In genomic region chr14:105075364-105076295, GRCh38 we compare ENCODE assay signal across 8 cellular contexts. TPM values are rescaled to one million over a fixed set of nuclear protein-coding genes. Genes with fewer than 3 reads are reported as not detected.
A peak's percentile ranks its signal among the peaks of the same experiment; 100 is the strongest.
DNase-seq lines count a peak whose midpoint lies in the region; ATAC-seq and TF ChIP-seq lines count a peak whose summit lies in the region.

No MANE protein-coding gene starts in this region.

- intact Hi-C loops in activated T-helper 1 cell treated with anti-CD3 and anti-CD28 coated beads, Interleukin-12 subunit alpha, Interleukin-12 subunit beta, Interleukin-2, Interleukin-4 antibody, amounts not matched to agents 30 ng/mL and 10 ng/mL and 1 ng/mL, durations not matched to agents 14 hours and 24 hours and 36 hours (cut with micrococcal nuclease): no loop called here

- H3K9me3 ChIP-seq in suprapubic skin: no peaks in the 10 kb centered on the region

- H3K4me3 ChIP-seq in suprapubic skin: peak overlapping the region; percentile 8

- peaks cover 38% of the 10 kb centered on the region for H3K27me3 ChIP-seq in suprapubic skin

- H3K9me3 Mint-ChIP-seq in activated T-helper 1 cell treated with anti-CD3 and anti-CD28 coated beads, Interleukin-12 subunit alpha, Interleukin-12 subunit beta, Interleukin-2, Interleukin-4 antibody, amounts not matched to agents 30 ng/mL and 10 ng/mL and 1 ng/mL, durations not matched to agents 14 hours and 24 hours and 36 hours: no peaks in the 10 kb centered on the region

- TF ChIP-seq POLR2A in suprapubic skin (IDR thresholded peaks at IDR 0.05): no peak

- H3K4me1 Mint-ChIP-seq in activated T-helper 1 cell treated with anti-CD3 and anti-CD28 coated beads, Interleukin-12 subunit alpha, Interleukin-12 subunit beta, Interleukin-2, Interleukin-4 antibody, amounts not matched to agents 30 ng/mL and 10 ng/mL and 1 ng/mL, durations not matched to agents 14 hours and 24 hours and 36 hours (ENCODE audit: low read depth): peaks cover 14% of the 10 kb centered on the region

- DNase-seq in NCI-H1436 (lab: John Stamatoyannopoulos, UW) (peak; percentile 31), NCI-H1436 treated with DMSO at 0.1 percent for 48 hours (lab: John Stamatoyannopoulos, UW) (no peak), OCI-M1 (lab: John Stamatoyannopoulos, UW) (peak; percentile 83), globus pallidus (ENCODE audit: low spot score) (peak; percentile 46), suprapubic skin (ENCODE audit: low spot score in 2 of 2) (peak in 1 of 2 donors; percentile 77)
- DNase-seq in stimulated activated CD4-positive, alpha-beta T cell treated with anti-CD3 and anti-CD28 coated beads, Interleukin-2, amount 100 ng/mL, for 48 hours: no peak
- no peak for DNase-seq in activated T-helper 1 cell treated with anti-CD3 and anti-CD28 coated beads, Interleukin-12 subunit alpha, Interleukin-12 subunit beta, Interleukin-2, Interleukin-4 antibody, amounts not matched to agents 30 ng/mL and 10 ng/mL and 1 ng/mL, durations not matched to agents 14 hours and 24 hours and 36 hours (ENCODE audit: low spot score)

- no peaks in the 10 kb centered on the region for H3K36me3 Mint-ChIP-seq in activated T-helper 1 cell treated with anti-CD3 and anti-CD28 coated beads, Interleukin-12 subunit alpha, Interleukin-12 subunit beta, Interleukin-2, Interleukin-4 antibody, amounts not matched to agents 30 ng/mL and 10 ng/mL and 1 ng/mL, durations not matched to agents 14 hours and 24 hours and 36 hours (ENCODE audit: low read depth)

- no peaks in the 10 kb centered on the region for H3K36me3 ChIP-seq in suprapubic skin

- peaks cover 37% of the 10 kb centered on the region for H3K4me1 ChIP-seq in suprapubic skin

- no peak overlapping the region for H3K4me3 Mint-ChIP-seq in activated T-helper 1 cell treated with anti-CD3 and anti-CD28 coated beads, Interleukin-12 subunit alpha, Interleukin-12 subunit beta, Interleukin-2, Interleukin-4 antibody, amounts not matched to agents 30 ng/mL and 10 ng/mL and 1 ng/mL, durations not matched to agents 14 hours and 24 hours and 36 hours

- peak; percentile 33 for ATAC-seq in HG02798 (IDR thresholded peaks at IDR 0.05; ENCODE audit: poor library complexity, unreplicated experiment)

- no peak for TF ChIP-seq EP300 in suprapubic skin (IDR thresholded peaks at IDR 0.05)

- no peak for TF ChIP-seq CTCF in suprapubic skin (IDR thresholded peaks at IDR 0.05)

- H3K27ac ChIP-seq in suprapubic skin: peak overlapping the region; percentile 40

- H3K27me3 Mint-ChIP-seq in activated T-helper 1 cell treated with anti-CD3 and anti-CD28 coated beads, Interleukin-12 subunit alpha, Interleukin-12 subunit beta, Interleukin-2, Interleukin-4 antibody, amounts not matched to agents 30 ng/mL and 10 ng/mL and 1 ng/mL, durations not matched to agents 14 hours and 24 hours and 36 hours (ENCODE audit: insufficient read depth): peaks cover 6% of the 10 kb centered on the region

- WGBS in suprapubic skin: 10% methylated on average over 13 of the region's 24 CpGs

- no peak overlapping the region for H3K27ac Mint-ChIP-seq in activated T-helper 1 cell treated with anti-CD3 and anti-CD28 coated beads, Interleukin-12 subunit alpha, Interleukin-12 subunit beta, Interleukin-2, Interleukin-4 antibody, amounts not matched to agents 30 ng/mL and 10 ng/mL and 1 ng/mL, durations not matched to agents 14 hours and 24 hours and 36 hours

RNA-seq across cellular contexts. Expression of gene GPR132, which starts 10.4 kb away (rescaled TPM):
- total RNA-seq in suprapubic skin: 1 to 10 TPM in 2 of 4 donors, under 1 TPM in 2; 0.95 to 2.7 (median 1.3) TPM
- 24.6 and 24.9 TPM in 2 replicates for total RNA-seq in activated T-helper 1 cell treated with anti-CD3 and anti-CD28 coated beads, Interleukin-12 subunit alpha, Interleukin-12 subunit beta, Interleukin-2, Interleukin-4 antibody, amounts not matched to agents 30 ng/mL and 10 ng/mL and 1 ng/mL, durations not matched to agents 14 hours and 24 hours and 36 hours

RNA-seq across cellular contexts. Expression of gene CDCA4, which starts 54.7 kb away (rescaled TPM):
- total RNA-seq in suprapubic skin: 10 to 100 TPM; 27.7 to 38.6 (median 35.8) TPM
- 62.5 and 63.7 TPM in 2 replicates for total RNA-seq in activated T-helper 1 cell treated with anti-CD3 and anti-CD28 coated beads, Interleukin-12 subunit alpha, Interleukin-12 subunit beta, Interleukin-2, Interleukin-4 antibody, amounts not matched to agents 30 ng/mL and 10 ng/mL and 1 ng/mL, durations not matched to agents 14 hours and 24 hours and 36 hours

Comparison
In these comparisons a context has a peak if more than half of its experiments do, and no peak if none do; other contexts are left out.
1. DNase-seq: peak in NCI-H1436 (single experiment), OCI-M1 (single experiment) and globus pallidus (single experiment); none in NCI-H1436 treated with DMSO at 0.1 percent for 48 hours (single experiment), stimulated activated CD4-positive, alpha-beta T cell treated with anti-CD3 and anti-CD28 coated beads, Interleukin-2, amount 100 ng/mL, for 48 hours (0 of 2) and activated T-helper 1 cell treated with anti-CD3 and anti-CD28 coated beads, Interleukin-12 subunit alpha, Interleukin-12 subunit beta, Interleukin-2, Interleukin-4 antibody, amounts not matched to agents 30 ng/mL and 10 ng/mL and 1 ng/mL, durations not matched to agents 14 hours and 24 hours and 36 hours (single experiment).